ENCODE assay signal across 17 cellular contexts in the genomic region with DNA sequence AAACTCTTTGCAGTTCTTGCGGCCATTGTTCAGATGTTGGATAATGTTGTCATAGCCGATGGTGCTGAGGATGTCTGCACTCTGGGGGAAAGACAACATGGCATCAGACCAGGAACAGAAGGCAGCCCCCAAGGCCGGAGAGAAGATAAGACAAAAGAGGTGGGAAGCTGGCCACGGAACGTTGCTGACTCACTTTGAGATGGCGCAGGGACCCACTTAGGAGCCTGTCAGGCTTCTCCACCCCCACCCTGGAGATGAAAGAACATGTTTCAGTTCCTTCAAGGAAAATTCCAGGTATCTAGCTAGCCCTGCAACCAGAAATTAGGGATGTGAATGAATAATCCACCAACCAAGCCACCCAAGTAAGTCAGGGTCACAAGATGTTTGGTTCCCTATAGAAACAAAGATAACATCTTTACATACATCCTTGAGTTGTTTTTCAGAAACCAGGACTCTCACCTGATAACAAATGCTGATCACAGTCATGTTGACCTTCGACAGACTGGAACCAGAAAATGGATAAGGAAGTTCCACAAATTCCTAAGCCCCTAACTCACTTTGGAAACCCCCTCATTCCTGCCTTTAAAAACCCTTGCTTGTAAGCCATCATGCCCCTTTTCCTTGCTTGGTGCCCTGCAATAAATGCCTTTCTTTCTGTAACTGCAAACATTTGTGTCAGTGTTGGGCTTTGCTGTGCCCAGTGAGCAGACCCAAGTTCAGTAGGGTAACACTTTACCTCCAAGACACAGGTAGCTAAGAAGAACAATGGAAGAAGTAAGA. TPM values are rescaled to one million over a fixed set of nuclear protein-coding genes. Genes with fewer than 3 reads are reported as not detected.
DNase-seq lines count a peak whose midpoint lies in the region; ATAC-seq lines count a peak whose summit lies in the region.
"Had no signal": no experiment of that assay in that cellular context is flagged by ENCODE, and none has a peak within 500 bp of the region (broad histone marks: within the 10 kb centered on the region; RNA-seq: fewer than 3 reads in every experiment).

No MANE protein-coding gene starts in this region.

- H3K4me3 Mint-ChIP-seq in activated CD4-positive, alpha-beta T cell treated with anti-CD3 and anti-CD28 coated beads, Interleukin-2, amount 10 ng/mL, durations not matched to agents 24 days and 14 days: no peak overlapping the region
- H3K4me3 Mint-ChIP-seq in dendritic cell treated with granulocyte-macrophage colony-stimulating factor and Interleukin-4, amounts not matched to agents 40 ng/mL and 50 ng/mL, for 4 days: peak overlapping the region; percentile 0
- H3K4me3 Mint-ChIP-seq: brain had no signal

- ATAC-seq in GM21381 (IDR thresholded peaks at IDR 0.05; ENCODE audit: unreplicated experiment) (no peak), HG03521 (IDR thresholded peaks at IDR 0.05; ENCODE audit: unreplicated experiment) (no peak)
- ATAC-seq: HepG2, mucosa of descending colon had no signal

- H2BK12ac ChIP-seq in trophoblast cell (ENCODE audit: low read length): peak overlapping the region; percentile 81

- no peaks in the 10 kb centered on the region for H3K79me2 ChIP-seq in Karpas-422 (ENCODE audit: low read length)
- H3K79me2 ChIP-seq in trophoblast cell (ENCODE audit: control insufficient read depth, insufficient read depth, low read length, poor library complexity): peaks cover 4% of the 10 kb centered on the region

- no peaks in the 10 kb centered on the region for H3K27me3 Mint-ChIP-seq in activated CD4-positive, alpha-beta T cell treated with anti-CD3 and anti-CD28 coated beads, Interleukin-2, amount 10 ng/mL, durations not matched to agents 24 days and 14 days
- H3K27me3 Mint-ChIP-seq in dendritic cell treated with granulocyte-macrophage colony-stimulating factor and Interleukin-4, amounts not matched to agents 40 ng/mL and 50 ng/mL, for 4 days: peaks cover 1% of the 10 kb centered on the region
- H3K27me3 Mint-ChIP-seq: brain had no signal

- peak overlapping the region; percentile 76 for H2BK5ac ChIP-seq in trophoblast cell (ENCODE audit: low read depth, low read length, poor library complexity)

- H3K9me2 ChIP-seq in Karpas-422 (replicated peaks; ENCODE audit: insufficient read depth, low read length): no peaks in the 10 kb centered on the region

- H3K4ac ChIP-seq in trophoblast cell (ENCODE audit: low read depth, low read length): peak overlapping the region; percentile 19

- peaks cover 31% of the 10 kb centered on the region for H3K79me1 ChIP-seq in trophoblast cell (ENCODE audit: low read length)

- H2AK5ac ChIP-seq in trophoblast cell (ENCODE audit: low read length): no peak overlapping the region

- H3K27me3 ChIP-seq in Karpas-422 (ENCODE audit: low read length): no peaks in the 10 kb centered on the region
- no peaks in the 10 kb centered on the region for H3K27me3 ChIP-seq in trophoblast cell (ENCODE audit: insufficient read depth, low read length)
- H3K27me3 ChIP-seq: BE2C, upper lobe of right lung had no signal

- H3K36me3 ChIP-seq in Karpas-422 (ENCODE audit: insufficient read depth, low read length) (no peaks in the 10 kb centered on the region), trophoblast cell (ENCODE audit: control insufficient read depth in 1 of 2, insufficient read depth in 2 of 2, low read length in 2 of 2) (peaks cover 5 to 9% of the 10 kb centered on the region in 2 experiments)
- H3K36me3 ChIP-seq: BE2C, upper lobe of right lung had no signal

- peak overlapping the region; percentile 81 for H2BK120ac ChIP-seq in trophoblast cell (ENCODE audit: insufficient read depth, low read length, poor library complexity)

- intact Hi-C loops in activated CD4-positive, alpha-beta T cell treated with anti-CD3 and anti-CD28 coated beads, Interleukin-2, amount 10 ng/mL, durations not matched to agents 24 days and 14 days (cut with micrococcal nuclease): no loop called here
- intact Hi-C loops in dendritic cell treated with granulocyte-macrophage colony-stimulating factor and Interleukin-4, amounts not matched to agents 40 ng/mL and 50 ng/mL, for 4 days (cut with micrococcal nuclease): loop anchor here (5.0 kb wide), 1 partner anchor 33 kb away; no protein-coding TSS in a partner anchor

- peak overlapping the region; percentile 88 for H4K91ac ChIP-seq in trophoblast cell (ENCODE audit: low read depth, low read length)

- peaks cover 33% of the 10 kb centered on the region for H3K4me1 Mint-ChIP-seq in activated CD4-positive, alpha-beta T cell treated with anti-CD3 and anti-CD28 coated beads, Interleukin-2, amount 10 ng/mL, durations not matched to agents 24 days and 14 days
- H3K4me1 Mint-ChIP-seq in dendritic cell treated with granulocyte-macrophage colony-stimulating factor and Interleukin-4, amounts not matched to agents 40 ng/mL and 50 ng/mL, for 4 days (ENCODE audit: low read depth): peaks cover 87% of the 10 kb centered on the region

- peaks cover 3% of the 10 kb centered on the region for H3K9me3 Mint-ChIP-seq in activated CD4-positive, alpha-beta T cell treated with anti-CD3 and anti-CD28 coated beads, Interleukin-2, amount 10 ng/mL, durations not matched to agents 24 days and 14 days
- no peaks in the 10 kb centered on the region for H3K9me3 Mint-ChIP-seq in dendritic cell treated with granulocyte-macrophage colony-stimulating factor and Interleukin-4, amounts not matched to agents 40 ng/mL and 50 ng/mL, for 4 days

- no peaks in the 10 kb centered on the region for H4K20me1 ChIP-seq in Karpas-422 (ENCODE audit: insufficient read depth, low read depth, low read length)

- peak overlapping the region; percentile 23 for H3K27ac Mint-ChIP-seq in activated CD4-positive, alpha-beta T cell treated with anti-CD3 and anti-CD28 coated beads, Interleukin-2, amount 10 ng/mL, durations not matched to agents 24 days and 14 days
- peak overlapping the region; percentile 71 for H3K27ac Mint-ChIP-seq in dendritic cell treated with granulocyte-macrophage colony-stimulating factor and Interleukin-4, amounts not matched to agents 40 ng/mL and 50 ng/mL, for 4 days
- H3K27ac Mint-ChIP-seq: brain had no signal

- H3K4me1 ChIP-seq in Karpas-422 (ENCODE audit: low read length) (no peaks in the 10 kb centered on the region), trophoblast cell (ENCODE audit: control insufficient read depth in 1 of 2, insufficient read depth in 2 of 2, low read length in 2 of 2) (peaks cover 27 to 29% of the 10 kb centered on the region in 2 experiments)
- H3K4me1 ChIP-seq: BE2C had no signal

- no CpG with 5 or more reads among the region's 7 CpGs for WGBS in trophoblast cell (ENCODE audit: extremely low coverage, insufficient coverage, insufficient read length)

- no peak overlapping the region for H3K4me2 ChIP-seq in Karpas-422 (ENCODE audit: low read depth, low read length, poor library complexity, severe bottlenecking)
- peak overlapping the region; percentile 9 for H3K4me2 ChIP-seq in trophoblast cell (ENCODE audit: low read length)

- H3K4me3 ChIP-seq in Karpas-422 (ENCODE audit: low read length): no peak overlapping the region
- H3K4me3 ChIP-seq in trophoblast cell (ENCODE audit: low read depth, low read length): no peak overlapping the region
- H3K4me3 ChIP-seq: mucosa of descending colon, upper lobe of right lung had no signal

- H3K36me3 Mint-ChIP-seq in activated CD4-positive, alpha-beta T cell treated with anti-CD3 and anti-CD28 coated beads, Interleukin-2, amount 10 ng/mL, durations not matched to agents 24 days and 14 days (ENCODE audit: low read depth): peaks cover 11% of the 10 kb centered on the region
- H3K36me3 Mint-ChIP-seq in dendritic cell treated with granulocyte-macrophage colony-stimulating factor and Interleukin-4, amounts not matched to agents 40 ng/mL and 50 ng/mL, for 4 days (ENCODE audit: low read depth): peaks cover 68% of the 10 kb centered on the region

- peak overlapping the region; percentile 37 for H3K14ac ChIP-seq in trophoblast cell (ENCODE audit: low read length)

- H3K18ac ChIP-seq in trophoblast cell (ENCODE audit: low read length): peak overlapping the region; percentile 42

- H3K9me3 ChIP-seq in Karpas-422 (ENCODE audit: low read length) (no peaks in the 10 kb centered on the region), trophoblast cell (ENCODE audit: insufficient read depth, low read depth, low read length) (no peaks in the 10 kb centered on the region)
- H3K9me3 ChIP-seq: BE2C, mucosa of descending colon, upper lobe of right lung had no signal

- peak; percentile 55 for DNase-seq in activated CD4-positive, alpha-beta T cell treated with anti-CD3 and anti-CD28 coated beads, Interleukin-2, amount 10 ng/mL, durations not matched to agents 24 days and 14 days
- no peak for DNase-seq in activated CD4-positive, alpha-beta T cell treated with anti-CD3 and anti-CD28 coated beads, Interleukin-2, amount 50 U/mL, for 1 hour
- no peak for DNase-seq in Karpas-422
- no peak for DNase-seq in trophoblast cell
- DNase-seq in AML-193 (lab: John Stamatoyannopoulos, UW): no peak
- DNase-seq: activated naive CD4-positive, alpha-beta T cell treated with anti-CD3 and anti-CD28 coated beads, Interleukin-2, amount 50 U/mL, for 16 hours; BE2C; mucosa of descending colon; NCI-H1436; NCI-H69; stimulated activated CD4-positive, alpha-beta T cell treated with anti-CD3 and anti-CD28 coated beads, Interleukin-4, amount 100 ng/mL, for 24 hours; upper lobe of right lung had no signal

- peak overlapping the region; percentile 59; the same call in 1 of the 2 replicates for H2AFZ ChIP-seq in Karpas-422 (ENCODE audit: low read length)
- H2AFZ ChIP-seq in trophoblast cell (ENCODE audit: insufficient read depth, low read length, poor library complexity): no peak overlapping the region

- H3K23ac ChIP-seq in trophoblast cell (ENCODE audit: low read length): no peak overlapping the region

- H3K9ac ChIP-seq in Karpas-422 (ENCODE audit: low read length) (no peak overlapping the region), trophoblast cell (ENCODE audit: low read length) (no peak overlapping the region)

- H3K27ac ChIP-seq in Karpas-422 (ENCODE audit: low read length): no peak overlapping the region
- peak overlapping the region; percentile 91 for H3K27ac ChIP-seq in trophoblast cell (ENCODE audit: low read depth, low read length)
- H3K27ac ChIP-seq: upper lobe of right lung had no signal

- H4K12ac ChIP-seq in trophoblast cell (ENCODE audit: low read depth, low read length): no peak overlapping the region

- H4K8ac ChIP-seq in trophoblast cell (ENCODE audit: low read depth, low read length): peak overlapping the region; percentile 6

RNA-seq across cellular contexts. Expression of a gene that starts 31.9 kb away (rescaled TPM):
- 27.5 and 29.2 TPM in 2 replicates for total RNA-seq in activated CD4-positive, alpha-beta T cell treated with anti-CD3 and anti-CD28 coated beads, Interleukin-2, amount 10 ng/mL, durations not matched to agents 24 days and 14 days
- total RNA-seq in Karpas-422 (2014; rRNA removed; shearing (Covaris generic); ENCODE audit: low replicate concordance): not detected in 2 replicates
- polyA plus RNA-seq in trophoblast cell (2013): 54.5 and 57.4 TPM in 2 replicates

RNA-seq across cellular contexts. Expression of a gene that starts 57.9 kb away (rescaled TPM):
- 440 and 443 TPM in 2 replicates for total RNA-seq in activated CD4-positive, alpha-beta T cell treated with anti-CD3 and anti-CD28 coated beads, Interleukin-2, amount 10 ng/mL, durations not matched to agents 24 days and 14 days
- total RNA-seq in Karpas-422 (2014; rRNA removed; shearing (Covaris generic); ENCODE audit: low replicate concordance): 417 and 563 TPM in 2 replicates
- polyA plus RNA-seq in trophoblast cell (2013): 277 and 282 TPM in 2 replicates

Comparison
In these comparisons a context has a peak if more than half of its experiments do, and no peak if none do; other contexts are left out.
1. RNA of a gene that starts 31.9 kb away (total RNA-seq): 27.5 to 29.2 TPM in activated CD4-positive, alpha-beta T cell treated with anti-CD3 and anti-CD28 coated beads, Interleukin-2, amount 10 ng/mL, durations not matched to agents 24 days and 14 days; not detected in Karpas-422; every median in the first group is over 10 times any median in the second.